Comparison of ENCODE assay signal across 16 cellular contexts in genomic region chr5:6950250-6950649, GRCh38.
DNase-seq lines count a peak whose midpoint lies in the region; ATAC-seq, FAIRE-seq and TF ChIP-seq lines count a peak whose summit lies in the region.
"Had no signal": no experiment of that assay in that cellular context is flagged by ENCODE, and none has a peak within 500 bp of the region (broad histone marks: within the 10 kb centered on the region; RNA-seq: fewer than 3 reads in every experiment).

No MANE protein-coding gene starts in this region.

- no peak overlapping the region for H3K9ac ChIP-seq in mammary epithelial cell (ENCODE audit: insufficient read depth, low read length)

- BruUV-seq in MCF 10A (replicated peaks; lab: Mats Ljungman, UMichigan) (no TSS peak), mammary epithelial cell (replicated peaks; lab: Mats Ljungman, UMichigan) (no TSS peak)

- H3K4me1 Mint-ChIP-seq in MCF 10A (ENCODE audit: insufficient read depth, unreplicated experiment) = no peaks in the 10 kb centered on the region
- no peaks in the 10 kb centered on the region for H3K4me1 Mint-ChIP-seq in activated T-helper 17 cell treated with anti-CD3 and anti-CD28 coated beads, Interleukin-2, amount 50 U/mL, for 72 hours
- H3K4me1 Mint-ChIP-seq: CD4-positive, CD25-positive, alpha-beta regulatory T cell had no signal

- no peak overlapping the region for H3K4me3 Mint-ChIP-seq in MCF 10A (ENCODE audit: unreplicated experiment)
- no peak overlapping the region for H3K4me3 Mint-ChIP-seq in activated T-helper 17 cell treated with anti-CD3 and anti-CD28 coated beads, Interleukin-2, amount 50 U/mL, for 72 hours
- H3K4me3 Mint-ChIP-seq: CD4-positive, CD25-positive, alpha-beta regulatory T cell had no signal

- peaks cover 25% of the 10 kb centered on the region for H3K27me3 Mint-ChIP-seq in MCF 10A (ENCODE audit: insufficient read depth, unreplicated experiment)
- peaks cover 22% of the 10 kb centered on the region for H3K27me3 Mint-ChIP-seq in activated T-helper 17 cell treated with anti-CD3 and anti-CD28 coated beads, Interleukin-2, amount 50 U/mL, for 72 hours

- peak; percentile 21 for DNase-seq in MCF 10A (ENCODE audit: unreplicated experiment)
- no peak for DNase-seq in mammary epithelial cell
- DNase-seq in LoVo (ENCODE audit: low spot score) = peak; percentile 27
- peak; percentile 76 for DNase-seq in urothelium cell line (ENCODE audit: low spot score)
- no peak for DNase-seq in activated CD4-positive, alpha-beta T cell treated with anti-CD3 and anti-CD28 coated beads, Interleukin-2, amount 50 U/mL, for 1 hour
- no peak for DNase-seq in cerebellar cortex (ENCODE audit: low spot score)
- DNase-seq in left colon = no peak
- DNase-seq: CD4-positive, CD25-positive, alpha-beta regulatory T cell; DMS79 treated with DMSO at 0.1 percent for 48 hours; GF-D8; H7; IMR-90; NCI-H1048; NCI-H226; NCI-H526 had no signal

- FAIRE-seq in urothelium cell line (lab: Jason Lieb, UNC) = no peak

- no peak for TF ChIP-seq CTCF in MCF 10A (IDR thresholded peaks at IDR 0.05; ENCODE audit: unreplicated experiment)
- no peak for TF ChIP-seq CTCF in mammary epithelial cell (conservative IDR thresholded peaks at IDR 0.05 in 1 of 2, IDR thresholded peaks at IDR 0.05 in 1 of 2; ENCODE audit: extremely low read depth in 1 of 2, insufficient read depth in 1 of 2, low read depth in 1 of 2, low read length in 2 of 2)

- H3K9me3 ChIP-seq in mammary epithelial cell (replicated peaks; ENCODE audit: insufficient read depth, low read length) = peaks cover 12% of the 10 kb centered on the region

- H3K27ac ChIP-seq in mammary epithelial cell (ENCODE audit: insufficient read depth, low read depth, low read length) = no peak overlapping the region

- POLR2A ChIA-PET in MCF 10A (lab: Yijun Ruan, JAX) = no interaction called here

- no peaks in the 10 kb centered on the region for H3K36me3 Mint-ChIP-seq in MCF 10A (ENCODE audit: insufficient read depth, unreplicated experiment)
- no peaks in the 10 kb centered on the region for H3K36me3 Mint-ChIP-seq in activated T-helper 17 cell treated with anti-CD3 and anti-CD28 coated beads, Interleukin-2, amount 50 U/mL, for 72 hours (ENCODE audit: low read depth)
- H3K36me3 Mint-ChIP-seq: CD4-positive, CD25-positive, alpha-beta regulatory T cell had no signal

- dilution Hi-C loops in mammary epithelial cell (cut with HindIII; ENCODE audit: low sequenced_read_pairs) = no loop called here

- H3K27me3 ChIP-seq in mammary epithelial cell (ENCODE audit: insufficient read depth, low read length) = no peaks in the 10 kb centered on the region

- no peak overlapping the region for H3K4me3 ChIP-seq in mammary epithelial cell (replicated peaks in 1 of 3; ENCODE audit: insufficient read depth in 1 of 3, low read depth in 2 of 3, low read length in 3 of 3)

- 43% methylated on average over 2 of the region's 2 CpGs for WGBS in mammary epithelial cell (ENCODE audit: low coverage, missing lambda C conversion rate)

- CTCF ChIA-PET in MCF 10A (lab: Yijun Ruan, JAX) = interaction anchor here (0.8 kb wide), 1 partner anchor 149 kb away, joined by 4 read pairs; no protein-coding TSS in a partner anchor
- CTCF ChIA-PET in mammary epithelial cell (lab: Charles Lee; ENCODE audit: low non-redundant PET) = no interaction called here

- no peaks in the 10 kb centered on the region for H3K9me3 Mint-ChIP-seq in MCF 10A (ENCODE audit: unreplicated experiment)
- H3K9me3 Mint-ChIP-seq in activated T-helper 17 cell treated with anti-CD3 and anti-CD28 coated beads, Interleukin-2, amount 50 U/mL, for 72 hours = peaks cover 5% of the 10 kb centered on the region

- no peaks in the 10 kb centered on the region for H4K20me1 ChIP-seq in mammary epithelial cell (ENCODE audit: insufficient read depth, low read length)

- no peaks in the 10 kb centered on the region for H3K36me3 ChIP-seq in mammary epithelial cell (ENCODE audit: insufficient read depth, low read length)

- intact Hi-C loops in MCF 10A (cut with micrococcal nuclease) (no loop called here), mammary epithelial cell (cut with micrococcal nuclease) (no loop called here), left colon (cut with DNase I, micrococcal nuclease) (no loop called here)

- no peaks in the 10 kb centered on the region for H3K79me2 ChIP-seq in mammary epithelial cell (ENCODE audit: insufficient read depth, low read length)

- peak; percentile 78 for ATAC-seq in activated T-helper 17 cell treated with anti-CD3 and anti-CD28 coated beads, Interleukin-2, amount 50 U/mL, for 72 hours (replicated peaks)
- no peak for ATAC-seq in left colon

- H3K4me2 ChIP-seq in mammary epithelial cell (ENCODE audit: insufficient read depth, low read depth, low read length) = no peak overlapping the region

- in situ Hi-C loops in mammary epithelial cell (cut with MboI; ENCODE audit: low sequenced_read_pairs in 2 of 2) = no loop called here

- no peak overlapping the region for H2AFZ ChIP-seq in mammary epithelial cell (ENCODE audit: low read depth, low read length)

- H3K27ac Mint-ChIP-seq in MCF 10A (ENCODE audit: low read depth, unreplicated experiment) = no peak overlapping the region
- H3K27ac Mint-ChIP-seq in activated T-helper 17 cell treated with anti-CD3 and anti-CD28 coated beads, Interleukin-2, amount 50 U/mL, for 72 hours = no peak overlapping the region
- H3K27ac Mint-ChIP-seq: CD4-positive, CD25-positive, alpha-beta regulatory T cell had no signal

- H3K4me1 ChIP-seq in mammary epithelial cell (ENCODE audit: insufficient read depth, low read length) = no peaks in the 10 kb centered on the region

Comparison
In these comparisons a context has a peak if more than half of its experiments do, and no peak if none do; other contexts are left out.
1. DNase-seq: peak in MCF 10A (single experiment), LoVo (single experiment) and urothelium cell line (single experiment); none in mammary epithelial cell (single experiment), activated CD4-positive, alpha-beta T cell treated with anti-CD3 and anti-CD28 coated beads, Interleukin-2, amount 50 U/mL, for 1 hour (single experiment), cerebellar cortex (single experiment) and left colon (0 of 2).